Comparison of ENCODE assay signal across 1 cellular context in the genomic region with DNA sequence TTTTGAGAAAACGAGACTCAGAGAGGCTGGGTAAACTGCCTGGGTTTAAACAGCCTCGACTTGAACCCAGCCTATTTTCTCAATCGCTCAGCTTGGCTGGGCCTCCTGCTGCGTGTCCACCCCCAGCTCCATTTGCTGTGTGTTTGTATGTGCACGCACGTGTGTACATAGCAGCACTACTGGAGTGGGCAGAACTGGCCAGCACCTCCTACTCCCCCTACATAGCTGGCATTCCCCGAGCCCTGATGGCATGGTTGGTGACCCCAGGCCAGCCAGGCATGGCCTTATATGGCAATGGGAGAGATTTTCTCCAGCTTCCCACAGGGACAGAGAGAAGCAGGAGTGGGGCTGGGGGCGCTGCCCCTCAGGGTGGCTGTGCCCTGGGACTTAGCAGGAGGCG.
TF ChIP-seq lines count a peak whose summit lies in the region.

No MANE protein-coding gene starts in this region.

TF ChIP-seq in IMR-90, 13 proteins besides CTCF, POLR2A, EP300 and RAD21:
- TF ChIP-seq BHLHE40 (IDR thresholded peaks at IDR 0.05; ENCODE audit: low read depth, low read length) (peak; percentile 28; the same call in 1 of the 2 replicates), MAZ (IDR thresholded peaks at IDR 0.05; ENCODE audit: borderline replicate concordance, low read depth, low read length) (no peak)
